ENCODE assay signal across 8 cellular contexts in the genomic region with DNA sequence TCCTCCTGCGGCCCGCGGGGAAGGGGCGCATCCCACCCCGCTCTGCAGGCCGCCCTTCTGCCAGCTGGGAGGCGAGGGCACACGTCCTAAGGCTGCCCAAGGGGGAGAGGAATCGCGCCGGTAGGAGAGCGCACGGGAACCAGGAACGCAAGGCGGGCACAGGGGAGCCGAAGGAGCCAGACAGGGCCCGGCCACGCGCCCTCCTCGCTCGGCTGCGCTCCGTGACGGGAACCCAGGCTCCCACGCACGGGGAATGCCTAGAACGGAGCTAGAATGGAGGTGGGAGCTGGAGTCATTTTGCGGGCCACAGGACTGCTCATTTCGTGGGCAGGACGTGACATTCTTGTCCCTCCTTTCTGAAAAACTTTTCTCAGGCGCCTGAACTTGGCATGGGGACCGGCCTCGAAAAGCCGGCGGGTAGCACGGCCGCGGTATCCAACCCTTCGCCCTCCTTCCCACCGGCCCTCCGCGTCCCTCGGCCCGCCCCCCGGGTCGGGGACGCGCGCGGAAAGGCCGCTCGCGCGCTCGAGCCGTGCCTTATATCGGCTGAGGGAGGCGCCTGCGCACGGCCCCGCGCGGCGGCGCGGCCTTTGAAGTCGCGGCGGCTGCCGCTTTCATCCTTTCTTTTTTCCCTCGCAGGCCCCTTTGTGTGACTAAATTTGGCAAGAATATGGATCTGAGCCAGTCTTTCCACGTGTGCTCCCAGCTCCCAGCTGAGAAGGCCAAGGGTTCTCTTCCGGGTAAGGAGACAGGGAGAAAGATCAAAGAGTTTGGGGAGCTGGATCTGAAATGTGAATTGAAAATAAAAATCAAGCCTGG. TPM values are rescaled to one million over a fixed set of nuclear protein-coding genes. Genes with fewer than 3 reads are reported as not detected.
A peak's percentile ranks its signal among the peaks of the same experiment; 100 is the strongest.
DNase-seq lines count a peak whose midpoint lies in the region; ATAC-seq and TF ChIP-seq lines count a peak whose summit lies in the region.

No MANE protein-coding gene starts in this region.

- DNase-seq in DMS53 treated with DMSO at 0.1 percent for 48 hours (lab: John Stamatoyannopoulos, UW; ENCODE audit: unreplicated experiment) (peak; percentile 76), GM23338 (ENCODE audit: low spot score) (peak; percentile 58), NAMALWA (ENCODE audit: low spot score) (peak; percentile 78), mesenchymal stem cell (peak; percentile 67), RWPE1 (ENCODE audit: low spot score) (no peak)
- DNase-seq in activated CD4-positive, alpha-beta T cell treated with anti-CD3 and anti-CD28 coated beads for 48 hours = peak; percentile 80
- DNase-seq in effector CD4-positive, alpha-beta T cell = peak; percentile 60
- peak; percentile 77 for DNase-seq in stimulated activated CD8-positive, alpha-beta memory T cell treated with anti-CD3 and anti-CD28 coated beads, Interleukin-4, amount 100 ng/mL, for 48 hours

- H3F3A ChIP-seq in GM23338 (replicated peaks; ENCODE audit: low read depth) = peaks cover 36% of the 10 kb centered on the region

- H3K27ac ChIP-seq in GM23338 (ENCODE audit: low read depth) (no peak overlapping the region), mesenchymal stem cell (ENCODE audit: low read length, poor library complexity, severe bottlenecking) (peak overlapping the region; percentile 9), RWPE1 (no peak overlapping the region)

- H2BK15ac ChIP-seq in mesenchymal stem cell (ENCODE audit: low read depth, poor library complexity, severe bottlenecking) = peak overlapping the region; percentile 89

- H2AK5ac ChIP-seq in mesenchymal stem cell (ENCODE audit: low read length, severe bottlenecking) = no peak overlapping the region

- peak overlapping the region; percentile 74 for H2AFZ ChIP-seq in GM23338
- no peak overlapping the region for H2AFZ ChIP-seq in mesenchymal stem cell (ENCODE audit: low read depth, low read length)

- peak overlapping the region; percentile 96 for H3K4me2 ChIP-seq in GM23338
- H3K4me2 ChIP-seq in mesenchymal stem cell (ENCODE audit: low read length, poor library complexity, severe bottlenecking) = peak overlapping the region; percentile 97

- H4K20me1 ChIP-seq in GM23338 (replicated peaks; ENCODE audit: insufficient read depth) = peaks cover 23% of the 10 kb centered on the region

- H3K27me3 ChIP-seq in GM23338 (ENCODE audit: insufficient read depth) (peaks cover 97% of the 10 kb centered on the region), mesenchymal stem cell (ENCODE audit: control insufficient read depth in 1 of 2, insufficient read depth in 1 of 2, low read length in 2 of 2) (peaks cover 33 to 71% of the 10 kb centered on the region in 2 experiments)

- WGBS in mesenchymal stem cell = under 1% methylated on average over 69 of the region's 73 CpGs

- no peak overlapping the region for H3K27ac Mint-ChIP-seq in GM23338

- H3K27me3 Mint-ChIP-seq in GM23338 (ENCODE audit: insufficient read depth, low read depth, poor library complexity) = peaks cover 74% of the 10 kb centered on the region

- H3K36me3 Mint-ChIP-seq in GM23338 (ENCODE audit: low read depth) = no peaks in the 10 kb centered on the region

- H4K8ac ChIP-seq in mesenchymal stem cell (ENCODE audit: low read length) = peak overlapping the region; percentile 92

- H3K4me1 ChIP-seq in GM23338 (ENCODE audit: insufficient read depth) (peaks cover 37% of the 10 kb centered on the region), mesenchymal stem cell (ENCODE audit: control insufficient read depth, insufficient read depth, low read depth, low read length) (peaks cover 16% of the 10 kb centered on the region)

- H2BK120ac ChIP-seq in mesenchymal stem cell (ENCODE audit: low read depth, low read length) = peak overlapping the region; percentile 45

- H4K91ac ChIP-seq in mesenchymal stem cell (ENCODE audit: low read length) = peak overlapping the region; percentile 92

- H3K79me2 ChIP-seq in GM23338 (replicated peaks; ENCODE audit: insufficient read depth) = no peaks in the 10 kb centered on the region

- peak overlapping the region in 1 of 2 experiments; percentile 54 for H3K23ac ChIP-seq in mesenchymal stem cell (ENCODE audit: low read length in 2 of 2)

- peak overlapping the region; percentile 9 to 86 for H3K4ac ChIP-seq in mesenchymal stem cell (ENCODE audit: low read depth in 1 of 2, low read length in 2 of 2)

- H2BK5ac ChIP-seq in mesenchymal stem cell (ENCODE audit: low read depth, low read length, poor library complexity, severe bottlenecking) = no peak overlapping the region

- no peaks in the 10 kb centered on the region for H3K9me2 ChIP-seq in GM23338 (ENCODE audit: insufficient read depth)

- no peaks in the 10 kb centered on the region for H3K36me3 ChIP-seq in GM23338 (ENCODE audit: insufficient read depth)
- no peaks in the 10 kb centered on the region for H3K36me3 ChIP-seq in mesenchymal stem cell (ENCODE audit: control insufficient read depth in 1 of 2, insufficient read depth in 2 of 2, low read depth in 1 of 2, low read length in 2 of 2)

- H3K18ac ChIP-seq in mesenchymal stem cell (ENCODE audit: low read depth in 1 of 2, low read length in 2 of 2) = peak overlapping the region; percentile 82 to 95

- ATAC-seq in GM23338 = peak; percentile 24

- CTCF ChIA-PET in RWPE1 (lab: Yijun Ruan, JAX) = no interaction called here

- no peaks in the 10 kb centered on the region for H3K9me3 ChIP-seq in mesenchymal stem cell (ENCODE audit: control insufficient read depth, low read length)

- H3K4me1 Mint-ChIP-seq in GM23338 = peaks cover 33% of the 10 kb centered on the region

- H2BK12ac ChIP-seq in mesenchymal stem cell (ENCODE audit: low read length in 2 of 2) = peak overlapping the region in 1 of 2 experiments; percentile 83

- peak overlapping the region in 1 of 2 experiments; percentile 9 for H3K14ac ChIP-seq in mesenchymal stem cell (ENCODE audit: low read length in 2 of 2)

- POLR2A ChIA-PET in RWPE1 (lab: Yijun Ruan, JAX; ENCODE audit: low non-redundant PET) = no interaction called here

- H3K4me3 ChIP-seq in GM23338 (peak overlapping the region; percentile 58), mesenchymal stem cell (ENCODE audit: insufficient read depth in 1 of 2, low read depth in 1 of 2, low read length in 2 of 2) (peak overlapping the region; percentile 62 to 80)

- H3K79me1 ChIP-seq in mesenchymal stem cell (replicated peaks; ENCODE audit: low read length, poor library complexity, severe bottlenecking) = no peaks in the 10 kb centered on the region

- TF ChIP-seq CTCF in GM23338 (conservative IDR thresholded peaks at IDR 0.05; ENCODE audit: low read depth in 2 of 2) (no peak), RWPE1 (conservative IDR thresholded peaks at IDR 0.05; ENCODE audit: low read depth) (no peak)

- H3K4me3 Mint-ChIP-seq in GM23338 = peak overlapping the region; percentile 75

- H3K9ac ChIP-seq in mesenchymal stem cell (ENCODE audit: low read length) = peak overlapping the region; percentile 76

- peaks cover 3% of the 10 kb centered on the region; the same call in 1 of the 3 replicates for H3K9me3 Mint-ChIP-seq in GM23338

RNA-seq across cellular contexts. Expression of a gene that starts 4.3 kb away (rescaled TPM):
- total RNA-seq in GM23338 (2014; rRNA removed; shearing (Covaris generic)) = 0.23 and 0.73 TPM in 2 replicates
- 0.50 and 1.0 TPM in 2 replicates for polyA plus RNA-seq in GM23338 (2016; fragmentation: Nextera tagmentation; extraction: Ambion mirVana)
- 11.8 TPM for polyA plus RNA-seq in mesenchymal stem cell (2013, experiment 1 of 2)
- polyA plus RNA-seq in mesenchymal stem cell (2013, experiment 2 of 2) = 10.3 TPM
